ENCODE assay signal across 8 cellular contexts in genomic region chr14:79278798-79279644, GRCh38.
A peak's percentile ranks its signal among the peaks of the same experiment; 100 is the strongest.
DNase-seq lines count a peak whose midpoint lies in the region; ATAC-seq, FAIRE-seq and TF ChIP-seq lines count a peak whose summit lies in the region.

No MANE protein-coding gene starts in this region.

- peaks cover 53% of the 10 kb centered on the region for H3K27me3 Mint-ChIP-seq in activated naive CD8-positive, alpha-beta T cell treated with anti-CD3 and anti-CD28 coated beads, Interleukin-2, amount 10 ng/mL, durations not matched to agents 7 days and 5 days
- peaks cover 66% of the 10 kb centered on the region for H3K27me3 Mint-ChIP-seq in activated naive CD8-positive, alpha-beta T cell treated with anti-CD3 and anti-CD28 coated beads for 36 hours

- H3K9me3 ChIP-seq in iPS-18c (ENCODE audit: control insufficient read depth, insufficient read depth, low read length) (no peaks in the 10 kb centered on the region), gastrocnemius medialis (no peaks in the 10 kb centered on the region)

- POLR2A ChIA-PET in activated naive CD8-positive, alpha-beta T cell treated with anti-CD3 and anti-CD28 coated beads, Interleukin-2, amount 10 ng/mL, durations not matched to agents 7 days and 5 days (lab: Charles Lee) = no interaction called here

- peak in 1 of 2 donors; percentile 52 for TF ChIP-seq POLR2A in gastrocnemius medialis (IDR thresholded peaks at IDR 0.05)

- H3K27ac ChIP-seq in gastrocnemius medialis = no peak overlapping the region

- H3K4me1 Mint-ChIP-seq in activated naive CD8-positive, alpha-beta T cell treated with anti-CD3 and anti-CD28 coated beads, Interleukin-2, amount 10 ng/mL, durations not matched to agents 7 days and 5 days = no peaks in the 10 kb centered on the region
- H3K4me1 Mint-ChIP-seq in activated naive CD8-positive, alpha-beta T cell treated with anti-CD3 and anti-CD28 coated beads for 36 hours = no peaks in the 10 kb centered on the region

- TF ChIP-seq CTCF in bronchial epithelial cell (IDR thresholded peaks at IDR 0.05; ENCODE audit: insufficient read depth, low read length, severe bottlenecking) = no peak
- TF ChIP-seq CTCF in gastrocnemius medialis (IDR thresholded peaks at IDR 0.05 in 4 of 5, conservative IDR thresholded peaks at IDR 0.05 in 1 of 5) = no peak

- H3K4me3 Mint-ChIP-seq in activated naive CD8-positive, alpha-beta T cell treated with anti-CD3 and anti-CD28 coated beads, Interleukin-2, amount 10 ng/mL, durations not matched to agents 7 days and 5 days = no peak overlapping the region
- no peak overlapping the region for H3K4me3 Mint-ChIP-seq in activated naive CD8-positive, alpha-beta T cell treated with anti-CD3 and anti-CD28 coated beads for 36 hours

- in situ Hi-C loops in gastrocnemius medialis (cut with MboI; ENCODE audit: low sequenced_read_pairs in 4 of 4) = no loop called here

- no peak overlapping the region for H3K27ac Mint-ChIP-seq in activated naive CD8-positive, alpha-beta T cell treated with anti-CD3 and anti-CD28 coated beads, Interleukin-2, amount 10 ng/mL, durations not matched to agents 7 days and 5 days
- H3K27ac Mint-ChIP-seq in activated naive CD8-positive, alpha-beta T cell treated with anti-CD3 and anti-CD28 coated beads for 36 hours = no peak overlapping the region

- peak; percentile 94 for FAIRE-seq in bronchial epithelial cell (lab: Jason Lieb, UNC)

- H3K36me3 Mint-ChIP-seq in activated naive CD8-positive, alpha-beta T cell treated with anti-CD3 and anti-CD28 coated beads, Interleukin-2, amount 10 ng/mL, durations not matched to agents 7 days and 5 days = no peaks in the 10 kb centered on the region
- no peaks in the 10 kb centered on the region for H3K36me3 Mint-ChIP-seq in activated naive CD8-positive, alpha-beta T cell treated with anti-CD3 and anti-CD28 coated beads for 36 hours

- ATAC-seq in activated naive CD8-positive, alpha-beta T cell treated with anti-CD3 and anti-CD28 coated beads, Interleukin-2, amount 10 ng/mL, durations not matched to agents 7 days and 5 days (ENCODE audit: low read depth) = peak; percentile 72
- ATAC-seq in gastrocnemius medialis = peak; percentile 89 to 91
- no peak for ATAC-seq in GM18511 (IDR thresholded peaks at IDR 0.05; ENCODE audit: unreplicated experiment)

- peaks cover 4% of the 10 kb centered on the region for H3K9me3 Mint-ChIP-seq in activated naive CD8-positive, alpha-beta T cell treated with anti-CD3 and anti-CD28 coated beads, Interleukin-2, amount 10 ng/mL, durations not matched to agents 7 days and 5 days
- H3K9me3 Mint-ChIP-seq in activated naive CD8-positive, alpha-beta T cell treated with anti-CD3 and anti-CD28 coated beads for 36 hours = no peaks in the 10 kb centered on the region

- intact Hi-C loops in gastrocnemius medialis (cut with DNase I; ENCODE audit: low total_unique reads) = no loop called here

- peaks cover 11 to 22% of the 10 kb centered on the region in 2 donors for H3K4me1 ChIP-seq in gastrocnemius medialis

- H3K36me3 ChIP-seq in bronchial epithelial cell (ENCODE audit: control insufficient read depth, insufficient read depth, low read length) (no peaks in the 10 kb centered on the region), gastrocnemius medialis (no peaks in the 10 kb centered on the region)

- H3K4me3 ChIP-seq in bronchial epithelial cell (ENCODE audit: low read depth, low read length) (peak overlapping the region; percentile 41), iPS-18c (ENCODE audit: insufficient read depth, low read depth, low read length) (peak overlapping the region; percentile 71), gastrocnemius medialis (peak overlapping the region; percentile 51 to 60 (median 58))

- peaks cover 8% of the 10 kb centered on the region for H3K27me3 ChIP-seq in bronchial epithelial cell (ENCODE audit: control insufficient read depth, insufficient read depth, low read length)
- H3K27me3 ChIP-seq in gastrocnemius medialis = peaks cover 10 to 41% (median 36%) of the 10 kb centered on the region in 3 donors

- DNase-seq in activated naive CD8-positive, alpha-beta T cell treated with anti-CD3 and anti-CD28 coated beads, Interleukin-2, amount 10 ng/mL, durations not matched to agents 7 days and 5 days = no peak
- no peak for DNase-seq in activated naive CD8-positive, alpha-beta T cell treated with anti-CD3 and anti-CD28 coated beads for 36 hours
- DNase-seq in NCI-H2227 (lab: John Stamatoyannopoulos, UW; ENCODE audit: unreplicated experiment) (peak; percentile 86), bronchial epithelial cell (ENCODE audit: low read depth) (peak; percentile 91), gastrocnemius medialis (peak; percentile 52 to 53)
- DNase-seq in effector CD4-positive, alpha-beta T cell = no peak

Comparison
In these comparisons a context has a peak if more than half of its experiments do, and no peak if none do; other contexts are left out.
1. DNase-seq: peak in NCI-H2227 (single experiment), bronchial epithelial cell (single experiment) and gastrocnemius medialis (2 of 2); none in activated naive CD8-positive, alpha-beta T cell treated with anti-CD3 and anti-CD28 coated beads, Interleukin-2, amount 10 ng/mL, durations not matched to agents 7 days and 5 days (single experiment), activated naive CD8-positive, alpha-beta T cell treated with anti-CD3 and anti-CD28 coated beads for 36 hours (single experiment) and effector CD4-positive, alpha-beta T cell (single experiment).
2. Peak in every context shown above with its lines, with median percentiles within 50 percentile points of each other: H3K4me3 ChIP-seq.